ENCODE assay signal across 13 cellular contexts in genomic region chr12:47316609-47317049, GRCh38.
DNase-seq lines count a peak whose midpoint lies in the region; ATAC-seq and TF ChIP-seq lines count a peak whose summit lies in the region.
"Had no signal": no experiment of that assay in that cellular context is flagged by ENCODE, and none has a peak within 500 bp of the region (broad histone marks: within the 10 kb centered on the region; RNA-seq: fewer than 3 reads in every experiment).

No MANE protein-coding gene starts in this region.

- intact Hi-C loops in heart right ventricle (cut with DNase I), result loop anchor here in 1 of 10 donors (10.0 kb wide), 1 partner anchor 232 kb away; no protein-coding TSS in a partner anchor

- WGBS in heart right ventricle, 2 donors, result 31 to 40% methylated on average over 2 of the region's 2 CpGs
- 30 to 37% methylated on average over 2 of the region's 2 CpGs for WGBS in upper lobe of left lung, 2 donors

- peak in 1 of 4 donors; percentile 49 for TF ChIP-seq EP300 in upper lobe of left lung (IDR thresholded peaks at IDR 0.05)

- no peaks in the 10 kb centered on the region for H3K36me3 Mint-ChIP-seq in activated CD8-positive, alpha-beta memory T cell treated with anti-CD3 and anti-CD28 coated beads, Interleukin-2, amount 10 ng/mL, durations not matched to agents 7 days and 5 days

- TF ChIP-seq POLR2A in upper lobe of left lung (IDR thresholded peaks at IDR 0.05), result no peak

- H3K27ac ChIP-seq in VCaP, result peak overlapping the region; percentile 43
- H3K27ac ChIP-seq in heart right ventricle, result peak overlapping the region in 9 of 10 donors; percentile 28 to 86 (median 46)
- H3K27ac ChIP-seq in upper lobe of left lung, result peak overlapping the region in 3 of 4 donors; percentile 23 to 68 (median 66)

- peak overlapping the region; percentile 65 for H3K4me3 Mint-ChIP-seq in activated CD8-positive, alpha-beta memory T cell treated with anti-CD3 and anti-CD28 coated beads, Interleukin-2, amount 10 ng/mL, durations not matched to agents 7 days and 5 days
- H3K4me3 Mint-ChIP-seq: activated naive CD4-positive, alpha-beta T cell treated with anti-CD3 and anti-CD28 coated beads, Interleukin-2, amount 10 ng/mL, durations not matched to agents 7 days and 5 days; nephron progenitor cell had no signal

- CTCF ChIA-PET in activated CD8-positive, alpha-beta memory T cell treated with anti-CD3 and anti-CD28 coated beads, Interleukin-2, amount 10 ng/mL, durations not matched to agents 7 days and 5 days (lab: Charles Lee), result interaction anchor here (1.4 to 2.5 kb wide), 4 partner anchors 10 to 237 kb away, joined by 3 to 17 read pairs (median 4); partner anchors contain the start of gene AMIGO2

- no peaks in the 10 kb centered on the region for H3K9me3 Mint-ChIP-seq in activated CD8-positive, alpha-beta memory T cell treated with anti-CD3 and anti-CD28 coated beads, Interleukin-2, amount 10 ng/mL, durations not matched to agents 7 days and 5 days (ENCODE audit: low read depth)
- H3K9me3 Mint-ChIP-seq: activated naive CD4-positive, alpha-beta T cell treated with anti-CD3 and anti-CD28 coated beads, Interleukin-2, amount 10 ng/mL, durations not matched to agents 7 days and 5 days; nephron progenitor cell had no signal

- ATAC-seq in activated CD8-positive, alpha-beta memory T cell treated with anti-CD3 and anti-CD28 coated beads, Interleukin-2, amount 10 ng/mL, durations not matched to agents 7 days and 5 days, result no peak
- ATAC-seq in heart right ventricle, result peak in 4 of 8 donors; percentile 49 to 70 (median 52)
- no peak for ATAC-seq in upper lobe of left lung (ENCODE audit: low FRiP score in 2 of 2)
- no peak for ATAC-seq in HG03432 (IDR thresholded peaks at IDR 0.05; ENCODE audit: unreplicated experiment)
- ATAC-seq: HCT116 had no signal

- H3K9me3 ChIP-seq in heart right ventricle (peaks cover 0 to 4% (median 0%) of the 10 kb centered on the region in 11 donors), upper lobe of left lung (no peaks in the 10 kb centered on the region)

- peaks cover 0 to 34% (median 16%) of the 10 kb centered on the region in 9 donors for H3K4me1 ChIP-seq in heart right ventricle
- peaks cover 4 to 18% (median 7%) of the 10 kb centered on the region in 4 donors for H3K4me1 ChIP-seq in upper lobe of left lung

- H3K27me3 Mint-ChIP-seq in activated CD8-positive, alpha-beta memory T cell treated with anti-CD3 and anti-CD28 coated beads, Interleukin-2, amount 10 ng/mL, durations not matched to agents 7 days and 5 days, result no peaks in the 10 kb centered on the region
- H3K27me3 Mint-ChIP-seq: activated naive CD4-positive, alpha-beta T cell treated with anti-CD3 and anti-CD28 coated beads, Interleukin-2, amount 10 ng/mL, durations not matched to agents 7 days and 5 days had no signal

- H3K4me3 ChIP-seq in heart right ventricle (peak overlapping the region in 5 of 10 donors; percentile 9 to 48 (median 28)), upper lobe of left lung (no peak overlapping the region)

- no peak for TF ChIP-seq CTCF in VCaP (conservative IDR thresholded peaks at IDR 0.05)
- no peak for TF ChIP-seq CTCF in heart right ventricle (IDR thresholded peaks at IDR 0.05)
- TF ChIP-seq CTCF in upper lobe of left lung (IDR thresholded peaks at IDR 0.05), result no peak

- H3K27me3 ChIP-seq in heart right ventricle, result no peaks in the 10 kb centered on the region
- no peaks in the 10 kb centered on the region for H3K27me3 ChIP-seq in upper lobe of left lung

- H3K4me1 Mint-ChIP-seq in activated CD8-positive, alpha-beta memory T cell treated with anti-CD3 and anti-CD28 coated beads, Interleukin-2, amount 10 ng/mL, durations not matched to agents 7 days and 5 days, result peaks cover 40% of the 10 kb centered on the region
- H3K4me1 Mint-ChIP-seq: nephron progenitor cell had no signal

- H3K27ac Mint-ChIP-seq in activated CD8-positive, alpha-beta memory T cell treated with anti-CD3 and anti-CD28 coated beads, Interleukin-2, amount 10 ng/mL, durations not matched to agents 7 days and 5 days, result peak overlapping the region; percentile 86
- H3K27ac Mint-ChIP-seq: nephron progenitor cell had no signal

- no peak for DNase-seq in activated CD8-positive, alpha-beta memory T cell treated with anti-CD3 and anti-CD28 coated beads, Interleukin-2, amount 10 ng/mL, durations not matched to agents 7 days and 5 days
- DNase-seq in activated CD8-positive, alpha-beta memory T cell treated with anti-CD3 and anti-CD28 coated beads for 24 hours, result no peak
- DNase-seq in heart right ventricle (no peak), upper lobe of left lung (no peak), putamen (ENCODE audit: low spot score) (no peak), SIG-M5 treated with dmso at 0.1 percent for 504 hours (lab: John Stamatoyannopoulos, UW; ENCODE audit: unreplicated experiment) (no peak)
- DNase-seq: nephron progenitor cell; stimulated activated CD4-positive, alpha-beta T cell treated with anti-CD3 and anti-CD28 coated beads, Interleukin-12 subunit alpha, Interleukin-12 subunit beta, amount 100 ng/mL, for 4 hours; trophoblast cell had no signal

- no peaks in the 10 kb centered on the region for H3K36me3 ChIP-seq in heart right ventricle
- no peaks in the 10 kb centered on the region for H3K36me3 ChIP-seq in upper lobe of left lung
